In genomic region chr10:60000747-60001146, GRCh38 we compare ENCODE assay signal across 20 cellular contexts.
"Had no signal": no experiment of that assay in that cellular context is flagged by ENCODE, and none has a peak within 500 bp of the region (broad histone marks: within the 10 kb centered on the region; RNA-seq: fewer than 3 reads in every experiment).

No MANE protein-coding gene starts in this region.

- H3K27me3 Mint-ChIP-seq: stimulated activated memory B cell treated with anti-CD40 and anti-IgM and Interleukin-4, amounts not matched to agents 10 μg/mL and 1 μg/mL and 100 μg/mL, for 72 hours; T-cell had no signal

- ATAC-seq: body of pancreas; heart left ventricle; left ventricle myocardium superior; naive thymus-derived CD8-positive, alpha-beta T cell; sciatic nerve; stimulated activated memory B cell treated with anti-CD40 and anti-IgM and Interleukin-4, amounts not matched to agents 10 μg/mL and 1 μg/mL and 100 μg/mL, for 72 hours; T-cell; WTC11 had no signal

- DNase-seq: activated gamma-delta T cell; activated T-cell treated with anti-CD3 and anti-CD28 coated beads, Interleukin-2, amount 50 U/mL, for 4 hours; anterior cingulate cortex; body of pancreas; heart left ventricle; left ventricle myocardium superior; mammary epithelial cell; naive thymus-derived CD8-positive, alpha-beta T cell; small intestine; stimulated activated CD4-positive, alpha-beta T cell treated with anti-CD3 and anti-CD28 coated beads, Interleukin-2, amount 100 ng/mL, for 24 hours; T-cell; T1000; testis; trophoblast cell; uterus had no signal

- H3K27ac Mint-ChIP-seq: mesothelial cell of epicardium; naive thymus-derived CD8-positive, alpha-beta T cell; neural progenitor cell; stimulated activated memory B cell treated with anti-CD40 and anti-IgM and Interleukin-4, amounts not matched to agents 10 μg/mL and 1 μg/mL and 100 μg/mL, for 72 hours; T-cell; WTC11 had no signal

- H3K36me3 Mint-ChIP-seq: naive thymus-derived CD8-positive, alpha-beta T cell; neural progenitor cell; stimulated activated memory B cell treated with anti-CD40 and anti-IgM and Interleukin-4, amounts not matched to agents 10 μg/mL and 1 μg/mL and 100 μg/mL, for 72 hours; T-cell had no signal

- H3K4me1 Mint-ChIP-seq: naive thymus-derived CD8-positive, alpha-beta T cell; stimulated activated memory B cell treated with anti-CD40 and anti-IgM and Interleukin-4, amounts not matched to agents 10 μg/mL and 1 μg/mL and 100 μg/mL, for 72 hours had no signal

- H3K9me3 Mint-ChIP-seq: activated T-cell treated with anti-CD3 and anti-CD28 coated beads, Interleukin-2, amount 50 U/mL, for 4 hours; naive thymus-derived CD8-positive, alpha-beta T cell; stimulated activated memory B cell treated with anti-CD40 and anti-IgM and Interleukin-4, amounts not matched to agents 10 μg/mL and 1 μg/mL and 100 μg/mL, for 72 hours; T-cell had no signal

- H3K4me3 Mint-ChIP-seq: activated T-cell treated with anti-CD3 and anti-CD28 coated beads, Interleukin-2, amount 50 U/mL, for 4 hours; mesothelial cell of epicardium; naive thymus-derived CD8-positive, alpha-beta T cell; stimulated activated memory B cell treated with anti-CD40 and anti-IgM and Interleukin-4, amounts not matched to agents 10 μg/mL and 1 μg/mL and 100 μg/mL, for 72 hours; T-cell; WTC11 had no signal
